8 cellular contexts compared by ENCODE assay signal in genomic region chr1:211676106-211676583, GRCh38. TPM values are rescaled to one million over a fixed set of nuclear protein-coding genes. Genes with fewer than 3 reads are reported as not detected.
DNase-seq lines count a peak whose midpoint lies in the region; ATAC-seq and TF ChIP-seq lines count a peak whose summit lies in the region.

No MANE protein-coding gene starts in this region.

- H3K4me3 Mint-ChIP-seq in activated T-cell treated with anti-CD3 and anti-CD28 coated beads, Interleukin-2, amount 50 U/mL, for 24 hours = peak overlapping the region; percentile 95

- H3K4me1 Mint-ChIP-seq in activated T-cell treated with anti-CD3 and anti-CD28 coated beads, Interleukin-2, amount 50 U/mL, for 24 hours (ENCODE audit: low read depth) = peaks cover 19% of the 10 kb centered on the region

- 39 to 40% methylated on average over 18 to 19 of the region's 19 CpGs for WGBS in lower leg skin, 2 donors

- H3K9me3 Mint-ChIP-seq in activated T-cell treated with anti-CD3 and anti-CD28 coated beads, Interleukin-2, amount 50 U/mL, for 24 hours = no peaks in the 10 kb centered on the region

- H3K4me3 ChIP-seq in adipocyte (ENCODE audit: low read length) = peak overlapping the region; percentile 94
- peak overlapping the region; percentile 43 for H3K4me3 ChIP-seq in lower leg skin (ENCODE audit: low read depth, poor library complexity, severe bottlenecking)
- H3K4me3 ChIP-seq in tibial artery = peak overlapping the region; percentile 43 to 66

- no peak for TF ChIP-seq CTCF in lower leg skin (IDR thresholded peaks at IDR 0.05)
- no peak for TF ChIP-seq CTCF in tibial artery (IDR thresholded peaks at IDR 0.05)

- no peaks in the 10 kb centered on the region for H3K27me3 Mint-ChIP-seq in activated T-cell treated with anti-CD3 and anti-CD28 coated beads, Interleukin-2, amount 50 U/mL, for 24 hours

- H3K27ac Mint-ChIP-seq in activated T-cell treated with anti-CD3 and anti-CD28 coated beads, Interleukin-2, amount 50 U/mL, for 24 hours = no peak overlapping the region

- H3K36me3 Mint-ChIP-seq in activated T-cell treated with anti-CD3 and anti-CD28 coated beads, Interleukin-2, amount 50 U/mL, for 24 hours (ENCODE audit: low read depth) = peaks cover 8% of the 10 kb centered on the region

- H3K4me1 ChIP-seq in adipocyte (ENCODE audit: control insufficient read depth, insufficient read depth, low read length) = peaks cover 4% of the 10 kb centered on the region
- H3K4me1 ChIP-seq in tibial artery = peaks cover 0 to 11% (median 9%) of the 10 kb centered on the region in 4 donors

- no peaks in the 10 kb centered on the region for H3K36me3 ChIP-seq in adipocyte (ENCODE audit: control insufficient read depth, insufficient read depth, low read length, severe bottlenecking)
- no peaks in the 10 kb centered on the region for H3K36me3 ChIP-seq in tibial artery

- H3K27me3 ChIP-seq in adipocyte (replicated peaks; ENCODE audit: control insufficient read depth, insufficient read depth, low read length) (no peaks in the 10 kb centered on the region), tibial artery (no peaks in the 10 kb centered on the region)

- peak overlapping the region; percentile 59 for H3K9ac ChIP-seq in adipocyte (ENCODE audit: low read length)

- no peak for TF ChIP-seq POLR2A in lower leg skin (IDR thresholded peaks at IDR 0.05)

- intact Hi-C loops in lower leg skin (cut with DNase I; ENCODE audit: low total_unique reads) (no loop called here), tibial artery (cut with DNase I; ENCODE audit: low total_unique reads) (no loop called here)

- H3K9me3 ChIP-seq in adipocyte (ENCODE audit: control insufficient read depth, low read length) (no peaks in the 10 kb centered on the region), tibial artery (no peaks in the 10 kb centered on the region)

- no peak overlapping the region for H3K27ac ChIP-seq in tibial artery

- ATAC-seq in HG03039 (IDR thresholded peaks at IDR 0.05; ENCODE audit: unreplicated experiment) = no peak

- DNase-seq in activated T-cell treated with anti-CD3 and anti-CD28 coated beads, Interleukin-2, amount 50 U/mL, for 24 hours = no peak
- DNase-seq in activated T-cell treated with anti-CD3 and anti-CD28 coated beads for 4 hours (no peak), adipocyte (ENCODE audit: low read depth) (no peak), lower leg skin (ENCODE audit: low spot score in 2 of 2) (no peak), tibial artery (no peak), DMS53 treated with DMSO at 0.1 percent for 48 hours (lab: John Stamatoyannopoulos, UW; ENCODE audit: unreplicated experiment) (no peak), HT-29 (ENCODE audit: low spot score) (no peak)

RNA-seq across cellular contexts. Expression of gene NEK2, which starts 0.7 kb away (rescaled TPM):
- 1 to 10 TPM in 3 of 4 donors, not detected in 1; 1.5 to 3.7 (median 2.7) TPM for total RNA-seq in lower leg skin
- total RNA-seq in HT-29 (2014; rRNA removed; shearing (Covaris generic)) = 30.5 and 36.4 TPM in 2 replicates

Comparison
In these comparisons a context has a peak if more than half of its experiments do, and no peak if none do; other contexts are left out.
1. H3K4me3 ChIP-seq: peak in every context shown above with its lines; median percentile 94 in adipocyte; 54 in tibial artery; 43 in lower leg skin.